9 cellular contexts compared by ENCODE assay signal in the genomic region with DNA sequence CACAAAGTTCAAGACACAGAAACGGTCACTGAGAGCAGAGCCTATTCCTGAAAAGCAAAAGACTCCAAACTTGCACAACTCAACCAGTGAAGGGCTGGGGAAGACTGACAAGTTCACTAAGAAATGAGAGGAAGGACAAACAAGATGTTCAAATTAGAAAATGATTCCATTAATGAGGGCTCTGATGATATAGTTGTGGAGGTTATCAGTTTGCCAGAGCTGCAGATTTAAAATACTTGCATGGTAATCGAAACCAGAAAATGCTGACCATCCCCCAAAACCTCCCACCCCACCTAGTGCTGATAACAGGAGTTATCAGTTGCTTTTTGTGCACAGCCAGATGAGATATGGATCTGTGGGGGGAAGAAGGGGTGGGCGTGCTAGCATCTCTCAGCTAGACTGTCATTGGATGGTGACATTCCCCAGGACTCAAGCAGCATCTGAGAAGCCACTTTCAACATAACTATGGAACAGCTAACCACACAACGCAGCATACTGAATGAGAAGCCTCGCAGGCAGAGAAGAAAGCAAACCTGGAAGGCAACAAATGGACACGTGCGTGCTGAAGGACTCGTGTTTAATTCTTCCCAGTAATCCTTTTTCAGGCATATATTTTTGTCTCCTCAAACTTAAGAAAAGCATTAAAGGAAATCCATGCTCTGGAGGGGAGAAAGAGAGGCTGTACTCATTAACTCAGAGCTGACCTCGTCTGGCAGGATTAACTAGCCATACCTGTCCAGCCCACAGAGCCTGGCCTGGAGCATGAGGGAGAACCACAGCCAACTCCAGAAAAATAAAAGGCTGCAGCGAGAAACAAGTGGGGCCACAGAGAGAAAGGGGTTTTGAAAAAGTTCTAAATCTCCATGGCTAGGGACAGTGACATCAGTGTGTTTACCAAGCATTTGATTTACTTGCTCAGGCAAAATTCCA. TPM values are rescaled to one million over a fixed set of nuclear protein-coding genes. Genes with fewer than 3 reads are reported as not detected.
DNase-seq lines count a peak whose midpoint lies in the region; ATAC-seq, FAIRE-seq and TF ChIP-seq lines count a peak whose summit lies in the region.
"Not testable (repeated sequence)": the region's sequence is repeated elsewhere in the genome, so short reads cannot be mapped to it uniquely, and the experiment has no call there.
"Had no signal": no experiment of that assay in that cellular context is flagged by ENCODE, and none has a peak within 500 bp of the region (broad histone marks: within the 10 kb centered on the region; RNA-seq: fewer than 3 reads in every experiment).

No MANE protein-coding gene starts in this region.

- peaks cover 35% of the 10 kb centered on the region for H3K4me1 Mint-ChIP-seq in Caco-2 (ENCODE audit: low read depth, unreplicated experiment)

- H3K4me3 Mint-ChIP-seq in Caco-2 (ENCODE audit: unreplicated experiment), result peak overlapping the region; percentile 53

- H3K27me3 Mint-ChIP-seq in Caco-2 (ENCODE audit: insufficient read depth, unreplicated experiment), result not testable (repeated sequence)

- H3K9me3 ChIP-seq in Caco-2; breast epithelium; kidney (ENCODE audit: control insufficient read depth in 1 of 2, low read length in 2 of 2): not testable (repeated sequence)

- H3K27ac ChIP-seq in breast epithelium (peak overlapping the region; percentile 78 to 83), kidney (ENCODE audit: low read depth in 2 of 2, low read length in 2 of 2) (peak overlapping the region; percentile 63 to 72)

- not testable (repeated sequence) for H3K4me3 ChIP-seq in Caco-2 (ENCODE audit: low read depth, low read length); LNCaP clone FGC (ENCODE audit: low read depth, low read length); breast epithelium
- H3K4me3 ChIP-seq in kidney (ENCODE audit: low read length in 2 of 2), result peak overlapping the region in 1 of 2 donors; percentile 39

- not testable (repeated sequence) for H3K36me3 ChIP-seq in Caco-2 (ENCODE audit: control insufficient read depth, insufficient read depth, low read length); breast epithelium; kidney (ENCODE audit: control insufficient read depth in 1 of 2, insufficient read depth in 2 of 2, low read length in 2 of 2)

- H3K36me3 Mint-ChIP-seq in Caco-2 (ENCODE audit: insufficient read depth, unreplicated experiment), result not testable (repeated sequence)

- not testable (repeated sequence) for TF ChIP-seq CTCF in Caco-2 (IDR thresholded peaks at IDR 0.05; ENCODE audit: insufficient read depth in 1 of 2, low read depth in 1 of 2, low read length in 1 of 2, severe bottlenecking in 1 of 2, unreplicated experiment in 1 of 2); LNCaP clone FGC (IDR thresholded peaks at IDR 0.05; ENCODE audit: control insufficient read depth, extremely low read depth, insufficient read depth); breast epithelium (IDR thresholded peaks at IDR 0.05); kidney (IDR thresholded peaks at IDR 0.05; ENCODE audit: borderline replicate concordance, extremely low read depth, insufficient read depth)

- not testable (repeated sequence) for TF ChIP-seq POLR2A in breast epithelium (IDR thresholded peaks at IDR 0.05)

- DNase-seq in Caco-2, result peak; percentile 44 to 52
- DNase-seq in LNCaP clone FGC (ENCODE audit: low read depth), result peak; percentile 41
- peak in 1 of 2 donors; percentile 71 for DNase-seq in breast epithelium (ENCODE audit: low spot score in 2 of 2)
- not testable (repeated sequence) for DNase-seq in kidney
- peak; percentile 60 for DNase-seq in mucosa of gallbladder (ENCODE audit: low spot score)
- peak; percentile 37 for DNase-seq in renal cortical epithelial cell (ENCODE audit: low read depth)
- peak; percentile 55 for DNase-seq in ureter (ENCODE audit: low spot score)

- CTCF ChIA-PET in Caco-2 (lab: Charles Lee), result not testable (repeated sequence)

- intact Hi-C loops in Caco-2 (cut with micrococcal nuclease; ENCODE audit: unreplicated experiment); breast epithelium (cut with DNase I; ENCODE audit: low total_unique reads); kidney (cut with DNase I): not testable (repeated sequence)

- H3K4me1 ChIP-seq in Caco-2, result peaks cover 20% of the 10 kb centered on the region
- H3K4me1 ChIP-seq in breast epithelium, result not testable (repeated sequence)
- H3K4me1 ChIP-seq in kidney (ENCODE audit: control insufficient read depth in 1 of 2, insufficient read depth in 1 of 2, low read depth in 1 of 2, low read length in 2 of 2), result peaks cover 16 to 18% of the 10 kb centered on the region in 2 donors

- POLR2A ChIA-PET in Caco-2 (lab: Charles Lee), result not testable (repeated sequence)

- FAIRE-seq in kidney (lab: Jason Lieb, UNC), result not testable (repeated sequence)

- not testable (repeated sequence) for ATAC-seq in SK-N-SH treated with all-trans-retinoic acid at 6 μM for 48 hours

- peak overlapping the region; percentile 73 for H3K27ac Mint-ChIP-seq in Caco-2 (ENCODE audit: unreplicated experiment)

- H3K27me3 ChIP-seq in Caco-2 (replicated peaks; ENCODE audit: control insufficient read depth, insufficient read depth, low read length); breast epithelium: not testable (repeated sequence)

- not testable (repeated sequence) for H3K9me3 Mint-ChIP-seq in Caco-2 (ENCODE audit: unreplicated experiment)

- BruUV-seq in Caco-2 (replicated peaks; lab: Mats Ljungman, UMichigan), result not testable (repeated sequence)

- not testable (repeated sequence) for H3K9ac ChIP-seq in kidney (ENCODE audit: low read length in 2 of 2)

TF ChIP-seq in SK-N-SH treated with all-trans-retinoic acid at 6 μM for 48 hours, 23 proteins besides CTCF, POLR2A, EP300 and RAD21:
- peak; percentile 97 for TF ChIP-seq ZNF70 (CRISPR knock-in tag; IDR thresholded peaks at IDR 0.05)

RNA-seq across cellular contexts. Expression of gene IGSF3, which starts 35.3 kb away (rescaled TPM):
- total RNA-seq in Caco-2 (2022) (21.8 and 24.0 TPM in 2 replicates), breast epithelium (10 to 100 TPM in 2 of 3 donors, 1 to 10 TPM in 1; 1.1 to 21.6 (median 19.6) TPM), kidney (38.8 TPM), mucosa of gallbladder (21.6 TPM), renal cortical epithelial cell (47.9 and 84.4 TPM in 2 replicates), ureter (31.1 TPM)
- 12.0 TPM for polyA plus RNA-seq in kidney (ENCODE audit: insufficient read depth, low read depth, low replicate concordance)
- total RNA-seq: CD8-positive, alpha-beta T cell had no signal
